In genomic region chr6:51608383-51608782, GRCh38 we compare ENCODE assay signal across 23 cellular contexts.
DNase-seq lines count a peak whose midpoint lies in the region; ATAC-seq, FAIRE-seq and TF ChIP-seq lines count a peak whose summit lies in the region.
"Had no signal": no experiment of that assay in that cellular context is flagged by ENCODE, and none has a peak within 500 bp of the region (broad histone marks: within the 10 kb centered on the region; RNA-seq: fewer than 3 reads in every experiment).

No MANE protein-coding gene starts in this region.

- H3K9ac ChIP-seq in astrocyte (ENCODE audit: low read length) (no peak overlapping the region), MM.1S (ENCODE audit: low read length) (no peak overlapping the region)
- H3K9ac ChIP-seq: BLaER1 treated with 17β-estradiol and CSF1 and Interleukin-3, amounts not matched to agents 10 nM and 100 nM had no signal

- no peak overlapping the region for H3K27ac ChIP-seq in astrocyte (ENCODE audit: low read depth, low read length)
- no peak overlapping the region for H3K27ac ChIP-seq in MM.1S (ENCODE audit: low read length)
- H3K27ac ChIP-seq: BLaER1 treated with 17β-estradiol and CSF1 and Interleukin-3, amounts not matched to agents 10 nM and 100 nM had no signal

- H2AFZ ChIP-seq in astrocyte (ENCODE audit: low read depth, low read length) = no peak overlapping the region
- H2AFZ ChIP-seq in MM.1S (ENCODE audit: low read length) = no peak overlapping the region

- H3F3A ChIP-seq in MM.1S (ENCODE audit: insufficient read depth, low read length) = no peaks in the 10 kb centered on the region

- H3K4me2 ChIP-seq in astrocyte (ENCODE audit: low read length) = no peak overlapping the region
- H3K4me2 ChIP-seq in MM.1S (ENCODE audit: low read depth, low read length) = no peak overlapping the region
- H3K4me2 ChIP-seq: BLaER1 treated with 17β-estradiol and CSF1 and Interleukin-3, amounts not matched to agents 10 nM and 100 nM; GM23338 had no signal

- H3K4me1 ChIP-seq in astrocyte (ENCODE audit: insufficient read depth, low read length) (no peaks in the 10 kb centered on the region), MM.1S (ENCODE audit: low read length) (no peaks in the 10 kb centered on the region)
- H3K4me1 ChIP-seq: BLaER1 treated with 17β-estradiol and CSF1 and Interleukin-3, amounts not matched to agents 10 nM and 100 nM had no signal

- H3K4me3 ChIP-seq in astrocyte (ENCODE audit: insufficient read depth, low read depth, low read length) (no peak overlapping the region), MM.1S (ENCODE audit: low read length) (no peak overlapping the region)
- H3K4me3 ChIP-seq: BLaER1 treated with 17β-estradiol and CSF1 and Interleukin-3, amounts not matched to agents 10 nM and 100 nM; GM23338 had no signal

- H3K9me3 ChIP-seq in astrocyte (ENCODE audit: insufficient read depth, low read depth, low read length) (peaks cover 3% of the 10 kb centered on the region), MM.1S (replicated peaks; ENCODE audit: insufficient read depth, low read length) (no peaks in the 10 kb centered on the region)
- H3K9me3 ChIP-seq: BE2C; BLaER1 treated with 17β-estradiol and CSF1 and Interleukin-3, amounts not matched to agents 10 nM and 100 nM had no signal

- H3K36me3 ChIP-seq in astrocyte (ENCODE audit: insufficient read depth, low read length) (no peaks in the 10 kb centered on the region), MM.1S (replicated peaks; ENCODE audit: insufficient read depth, low read length) (no peaks in the 10 kb centered on the region)
- H3K36me3 ChIP-seq: BE2C; BLaER1 treated with 17β-estradiol and CSF1 and Interleukin-3, amounts not matched to agents 10 nM and 100 nM had no signal

- no peak for FAIRE-seq in astrocyte (lab: Jason Lieb, UNC)
- FAIRE-seq: D721Med, GM12892, GM19239 had no signal

- H3K79me2 ChIP-seq in astrocyte (ENCODE audit: insufficient read depth, low read length) (no peaks in the 10 kb centered on the region), MM.1S (ENCODE audit: low read length) (no peaks in the 10 kb centered on the region)

- ATAC-seq in GM18868 (IDR thresholded peaks at IDR 0.05; ENCODE audit: unreplicated experiment) = peak; percentile 70
- ATAC-seq: GM23338, HCT116 had no signal

- no peak for TF ChIP-seq CTCF in astrocyte (IDR thresholded peaks at IDR 0.05; ENCODE audit: insufficient read depth, low read depth, low read length)
- no peak for TF ChIP-seq CTCF in chondrocyte (IDR thresholded peaks at IDR 0.05)
- no peak for TF ChIP-seq CTCF in MM.1S (IDR thresholded peaks at IDR 0.05; ENCODE audit: low read length)

- H3K27me3 ChIP-seq in astrocyte (ENCODE audit: insufficient read depth, low read length) = no peaks in the 10 kb centered on the region
- no peaks in the 10 kb centered on the region for H3K27me3 ChIP-seq in MM.1S (replicated peaks; ENCODE audit: insufficient read depth, low read length)
- H3K27me3 ChIP-seq: BE2C; BLaER1 treated with 17β-estradiol and CSF1 and Interleukin-3, amounts not matched to agents 10 nM and 100 nM had no signal

- H3K4me3 Mint-ChIP-seq in astrocyte (ENCODE audit: unreplicated experiment) = no peak overlapping the region
- H3K4me3 Mint-ChIP-seq in chondrocyte (ENCODE audit: unreplicated experiment) = no peak overlapping the region
- no peak overlapping the region for H3K4me3 Mint-ChIP-seq in activated naive CD4-positive, alpha-beta T cell treated with anti-CD3 and anti-CD28 coated beads for 36 hours
- H3K4me3 Mint-ChIP-seq: CD14-positive monocyte; CD4-positive, alpha-beta T cell; CD8-positive, alpha-beta memory T cell; GM23338; H9 had no signal

- H4K20me1 ChIP-seq in astrocyte (ENCODE audit: insufficient read depth, low read length) = no peaks in the 10 kb centered on the region
- no peaks in the 10 kb centered on the region for H4K20me1 ChIP-seq in MM.1S (ENCODE audit: insufficient read depth, low read length)
- H4K20me1 ChIP-seq: BLaER1 treated with 17β-estradiol and CSF1 and Interleukin-3, amounts not matched to agents 10 nM and 100 nM had no signal

- peaks cover 2% of the 10 kb centered on the region for H3K9me3 Mint-ChIP-seq in astrocyte (ENCODE audit: unreplicated experiment)
- H3K9me3 Mint-ChIP-seq in chondrocyte (ENCODE audit: low read depth) = peaks cover 3% of the 10 kb centered on the region
- no peaks in the 10 kb centered on the region for H3K9me3 Mint-ChIP-seq in activated naive CD4-positive, alpha-beta T cell treated with anti-CD3 and anti-CD28 coated beads for 36 hours
- H3K9me3 Mint-ChIP-seq: CD4-positive, alpha-beta T cell; GM23338; H9 had no signal

- CTCF ChIA-PET in activated naive CD4-positive, alpha-beta T cell treated with anti-CD3 and anti-CD28 coated beads for 36 hours (lab: Charles Lee) = interaction anchor here (0.6 kb wide), 1 partner anchor 66 kb away, joined by 3 read pairs; no protein-coding TSS in a partner anchor

- H3K27me3 Mint-ChIP-seq in astrocyte (ENCODE audit: low read depth, unreplicated experiment) (no peaks in the 10 kb centered on the region), chondrocyte (ENCODE audit: low read depth) (no peaks in the 10 kb centered on the region)
- H3K27me3 Mint-ChIP-seq in activated naive CD4-positive, alpha-beta T cell treated with anti-CD3 and anti-CD28 coated beads for 36 hours (ENCODE audit: low read depth) = no peaks in the 10 kb centered on the region
- H3K27me3 Mint-ChIP-seq: CD4-positive, alpha-beta T cell; CD8-positive, alpha-beta memory T cell had no signal

- no peak for DNase-seq in astrocyte (ENCODE audit: low read depth)
- no peak for DNase-seq in chondrocyte (ENCODE audit: low spot score)
- DNase-seq in amygdala (lab: John Stamatoyannopoulos, UW) = no peak
- no peak for DNase-seq in MM.1S
- DNase-seq in activated naive CD4-positive, alpha-beta T cell treated with anti-CD3 and anti-CD28 coated beads for 36 hours = no peak
- DNase-seq: ACHN; AML-193; BE2C; CD4-positive, alpha-beta T cell; CD8-positive, alpha-beta memory T cell; DMS 273 treated with DMSO at 0.1 percent for 48 hours; DMS79; EL; GDM1; H9 had no signal

- H3K4me1 Mint-ChIP-seq in astrocyte (ENCODE audit: low read depth, unreplicated experiment) = peaks cover 20% of the 10 kb centered on the region
- H3K4me1 Mint-ChIP-seq in chondrocyte (ENCODE audit: low read depth) = peaks cover 24% of the 10 kb centered on the region
- H3K4me1 Mint-ChIP-seq in activated naive CD4-positive, alpha-beta T cell treated with anti-CD3 and anti-CD28 coated beads for 36 hours (ENCODE audit: low read depth) = no peaks in the 10 kb centered on the region
- H3K4me1 Mint-ChIP-seq: CD14-positive monocyte; CD8-positive, alpha-beta memory T cell; GM23338; H9 had no signal

- intact Hi-C loops in activated naive CD4-positive, alpha-beta T cell treated with anti-CD3 and anti-CD28 coated beads for 36 hours (cut with micrococcal nuclease) = no loop called here

- H3K9me2 ChIP-seq in MM.1S (replicated peaks; ENCODE audit: insufficient read depth, low read length) = no peaks in the 10 kb centered on the region

- H3K36me3 Mint-ChIP-seq in astrocyte (ENCODE audit: low read depth, unreplicated experiment) = peaks cover 1% of the 10 kb centered on the region
- H3K36me3 Mint-ChIP-seq in chondrocyte (ENCODE audit: low read depth) = no peaks in the 10 kb centered on the region
- H3K36me3 Mint-ChIP-seq in activated naive CD4-positive, alpha-beta T cell treated with anti-CD3 and anti-CD28 coated beads for 36 hours (ENCODE audit: low read depth) = no peaks in the 10 kb centered on the region
- H3K36me3 Mint-ChIP-seq: CD14-positive monocyte; CD8-positive, alpha-beta memory T cell had no signal

- H3K27ac Mint-ChIP-seq in astrocyte (ENCODE audit: unreplicated experiment) (peak overlapping the region; percentile 82), chondrocyte (ENCODE audit: unreplicated experiment) (peak overlapping the region; percentile 42)
- H3K27ac Mint-ChIP-seq in activated naive CD4-positive, alpha-beta T cell treated with anti-CD3 and anti-CD28 coated beads for 36 hours = no peak overlapping the region
- H3K27ac Mint-ChIP-seq: CD14-positive monocyte; CD4-positive, alpha-beta T cell; CD8-positive, alpha-beta memory T cell; GM23338; H9 had no signal
